In genomic region chr22:21623402-21623970, GRCh38 we compare ENCODE assay signal across 12 cellular contexts. TPM values are rescaled to one million over a fixed set of nuclear protein-coding genes. Genes with fewer than 3 reads are reported as not detected.
DNase-seq lines count a peak whose midpoint lies in the region; ATAC-seq, FAIRE-seq and TF ChIP-seq lines count a peak whose summit lies in the region.
"Had no signal": no experiment of that assay in that cellular context is flagged by ENCODE, and none has a peak within 500 bp of the region (broad histone marks: within the 10 kb centered on the region; RNA-seq: fewer than 3 reads in every experiment).

No MANE protein-coding gene starts in this region.

- no peak overlapping the region for H3K4me3 Mint-ChIP-seq in astrocyte (ENCODE audit: unreplicated experiment)
- no peak overlapping the region for H3K4me3 Mint-ChIP-seq in natural killer cell
- H3K4me3 Mint-ChIP-seq: activated CD4-positive, alpha-beta T cell treated with anti-CD3 and anti-CD28 coated beads, Interleukin-2, amount 10 ng/mL, durations not matched to agents 7 days and 5 days had no signal

- H4K20me1 ChIP-seq in astrocyte (ENCODE audit: insufficient read depth, low read length) = peaks cover 95% of the 10 kb centered on the region

- H3K27ac ChIP-seq in cardiac muscle cell (peak overlapping the region; percentile 80), astrocyte (ENCODE audit: low read depth, low read length) (no peak overlapping the region), tibial nerve (peak overlapping the region in 3 of 4 donors; percentile 29 to 77 (median 70))

- no peak overlapping the region for H3K4me2 ChIP-seq in astrocyte (ENCODE audit: low read length)

- H3K27me3 Mint-ChIP-seq in astrocyte (ENCODE audit: low read depth, unreplicated experiment) (no peaks in the 10 kb centered on the region), natural killer cell (ENCODE audit: low read depth in 2 of 2) (no peaks in the 10 kb centered on the region)
- H3K27me3 Mint-ChIP-seq: activated CD4-positive, alpha-beta T cell treated with anti-CD3 and anti-CD28 coated beads, Interleukin-2, amount 10 ng/mL, durations not matched to agents 7 days and 5 days had no signal

- H3K36me3 Mint-ChIP-seq in astrocyte (ENCODE audit: low read depth, unreplicated experiment) = peaks cover 23% of the 10 kb centered on the region
- no peaks in the 10 kb centered on the region for H3K36me3 Mint-ChIP-seq in natural killer cell

- no peak overlapping the region for H2AFZ ChIP-seq in astrocyte (ENCODE audit: low read depth, low read length)

- H3K27ac Mint-ChIP-seq in astrocyte (ENCODE audit: unreplicated experiment) = peak overlapping the region; percentile 62
- H3K27ac Mint-ChIP-seq in natural killer cell = peak overlapping the region; percentile 50 to 58
- H3K27ac Mint-ChIP-seq: activated CD4-positive, alpha-beta T cell treated with anti-CD3 and anti-CD28 coated beads, Interleukin-2, amount 10 ng/mL, durations not matched to agents 7 days and 5 days had no signal

- H3K9me3 ChIP-seq in cardiac muscle cell (ENCODE audit: low read depth) (no peaks in the 10 kb centered on the region), astrocyte (ENCODE audit: insufficient read depth, low read depth, low read length) (no peaks in the 10 kb centered on the region), tibial nerve (no peaks in the 10 kb centered on the region)

- no peak overlapping the region for H3K4me3 ChIP-seq in cardiac muscle cell
- H3K4me3 ChIP-seq in astrocyte (ENCODE audit: insufficient read depth, low read depth, low read length) = no peak overlapping the region
- H3K4me3 ChIP-seq in tibial nerve = no peak overlapping the region

- intact Hi-C loops in Right ventricle myocardium inferior (cut with DNase I) = no loop called here
- intact Hi-C loops in natural killer cell (cut with micrococcal nuclease) = no loop called here

- TF ChIP-seq POLR2A in tibial nerve (IDR thresholded peaks at IDR 0.05) = no peak

- FAIRE-seq in astrocyte (lab: Jason Lieb, UNC) = no peak
- no peak for FAIRE-seq in HTR-8/SVneo (lab: Jason Lieb, UNC)

- no peak for TF ChIP-seq CTCF in cardiac muscle cell (IDR thresholded peaks at IDR 0.05; ENCODE audit: low read depth, low read length)
- no peak for TF ChIP-seq CTCF in astrocyte (IDR thresholded peaks at IDR 0.05; ENCODE audit: insufficient read depth, low read depth, low read length)
- no peak for TF ChIP-seq CTCF in natural killer cell (IDR thresholded peaks at IDR 0.05)
- TF ChIP-seq CTCF in tibial nerve (IDR thresholded peaks at IDR 0.05) = no peak

- H3K4me1 Mint-ChIP-seq in astrocyte (ENCODE audit: low read depth, unreplicated experiment) (peaks cover 37% of the 10 kb centered on the region), natural killer cell (peaks cover 32 to 67% of the 10 kb centered on the region in 2 donors)

- 56 to 64% methylated on average over 10 to 11 of the region's 11 CpGs for WGBS in tibial nerve, 2 donors

- peaks cover 92% of the 10 kb centered on the region for H3K79me2 ChIP-seq in astrocyte (ENCODE audit: insufficient read depth, low read length)

- no peak for TF ChIP-seq EP300 in tibial nerve (IDR thresholded peaks at IDR 0.05)

- no peaks in the 10 kb centered on the region for H3K27me3 ChIP-seq in cardiac muscle cell
- H3K27me3 ChIP-seq in astrocyte (ENCODE audit: insufficient read depth, low read length) = no peaks in the 10 kb centered on the region
- no peaks in the 10 kb centered on the region for H3K27me3 ChIP-seq in tibial nerve

- H3K9ac ChIP-seq in astrocyte (ENCODE audit: low read length) = no peak overlapping the region

- H3K36me3 ChIP-seq in cardiac muscle cell (peaks cover 7% of the 10 kb centered on the region), astrocyte (ENCODE audit: insufficient read depth, low read length) (peaks cover 4% of the 10 kb centered on the region), tibial nerve (peaks cover 0 to 16% (median 0%) of the 10 kb centered on the region in 3 donors)

- H3K9me3 Mint-ChIP-seq in astrocyte (ENCODE audit: unreplicated experiment) (no peaks in the 10 kb centered on the region), natural killer cell (no peaks in the 10 kb centered on the region)
- H3K9me3 Mint-ChIP-seq: activated CD4-positive, alpha-beta T cell treated with anti-CD3 and anti-CD28 coated beads, Interleukin-2, amount 10 ng/mL, durations not matched to agents 7 days and 5 days had no signal

- DNase-seq in cardiac muscle cell (ENCODE audit: low read depth in 1 of 2, low spot score in 1 of 2) (no peak), Right ventricle myocardium inferior (ENCODE audit: missing footprints) (no peak), astrocyte (ENCODE audit: low read depth) (no peak), natural killer cell (no peak), tibial nerve (ENCODE audit: low spot score in 2 of 2) (no peak), NCI-H1417 (lab: John Stamatoyannopoulos, UW) (no peak), HTR-8/SVneo (ENCODE audit: insufficient read length, low spot score) (no peak)
- DNase-seq in NK-92 treated with Interleukin-12 subunit alpha and Interleukin-12 subunit beta, amount 100 ng/mL, for 24 hours (lab: John Stamatoyannopoulos, UW) = no peak
- DNase-seq: GF-D8 had no signal

- H3K4me1 ChIP-seq in cardiac muscle cell (ENCODE audit: low read depth) = peaks cover 10% of the 10 kb centered on the region
- H3K4me1 ChIP-seq in astrocyte (ENCODE audit: insufficient read depth, low read length) = peaks cover 8% of the 10 kb centered on the region
- peaks cover 0 to 90% (median 37%) of the 10 kb centered on the region in 4 donors for H3K4me1 ChIP-seq in tibial nerve

- no peak for ATAC-seq in Right ventricle myocardium inferior
- ATAC-seq in natural killer cell = no peak

RNA-seq across cellular contexts. Expression of gene YDJC, which starts 6.3 kb away (rescaled TPM):
- total RNA-seq in cardiac muscle cell = 42.0 and 42.5 TPM in 2 replicates
- 31.2 and 31.8 TPM in 2 replicates for polyA plus RNA-seq in cardiac muscle cell
- 5.4 TPM for total RNA-seq in Right ventricle myocardium inferior
- total RNA-seq in astrocyte = 34.0 and 34.3 TPM in 2 replicates
- 10 to 100 TPM; 20.5 to 24.4 (median 21.6) TPM for total RNA-seq in natural killer cell
- 10 to 100 TPM; 28.0 to 61.2 (median 36.0) TPM for total RNA-seq in tibial nerve

RNA-seq across cellular contexts. Expression of gene CCDC116, which starts 9.1 kb away (rescaled TPM):
- total RNA-seq in cardiac muscle cell (0.57 and 0.70 TPM in 2 replicates), Right ventricle myocardium inferior (0.16 TPM), astrocyte (0.11 and 0.22 TPM in 2 replicates), natural killer cell (under 1 TPM in 1 of 3 donors, not detected in 2; 0.43 TPM), tibial nerve (1 to 10 TPM in 1 of 4 donors, under 1 TPM in 3; 0.22 to 2.0 (median 0.36) TPM)
- 0.17 and 0.94 TPM in 2 replicates for polyA plus RNA-seq in cardiac muscle cell
- total RNA-seq: HT1080, renal cortical epithelial cell had no signal

RNA-seq across cellular contexts. Expression of gene SDF2L1, which starts 18.6 kb away (rescaled TPM):
- total RNA-seq in cardiac muscle cell (26.8 and 130 TPM in 2 replicates), Right ventricle myocardium inferior (20.7 TPM), astrocyte (46.8 and 49.5 TPM in 2 replicates), natural killer cell (10 to 100 TPM; 38.3 to 55.8 (median 40.3) TPM), tibial nerve (10 to 100 TPM; 11.4 to 62.7 (median 31.5) TPM)
- 28.2 and 127 TPM in 2 replicates for polyA plus RNA-seq in cardiac muscle cell

RNA-seq across cellular contexts. Expression of gene PPIL2, which starts 42.3 kb away (rescaled TPM):
- total RNA-seq in cardiac muscle cell (23.3 and 29.2 TPM in 2 replicates), Right ventricle myocardium inferior (24.5 TPM), astrocyte (28.2 and 28.5 TPM in 2 replicates), natural killer cell (100 to 1,000 TPM; 101 to 127 (median 124) TPM), tibial nerve (10 to 100 TPM; 29.1 to 42.3 (median 31.5) TPM)
- polyA plus RNA-seq in cardiac muscle cell = 23.6 and 26.1 TPM in 2 replicates

RNA-seq across cellular contexts. Expression of gene UBE2L3, which starts 56.0 kb away (rescaled TPM):
- 56.3 and 73.7 TPM in 2 replicates for total RNA-seq in cardiac muscle cell
- polyA plus RNA-seq in cardiac muscle cell = 108 and 118 TPM in 2 replicates
- 51.0 TPM for total RNA-seq in Right ventricle myocardium inferior
- 59.1 and 62.8 TPM in 2 replicates for total RNA-seq in astrocyte
- total RNA-seq in natural killer cell = 10 to 100 TPM; 30.7 to 39.8 (median 39.7) TPM
- total RNA-seq in tibial nerve = 10 to 100 TPM; 32.0 to 45.0 (median 37.8) TPM
